Comparison of ENCODE assay signal across 27 cellular contexts in genomic region chr4:189121336-189121735, GRCh38.
"Had no signal": no experiment of that assay in that cellular context is flagged by ENCODE, and none has a peak within 500 bp of the region (broad histone marks: within the 10 kb centered on the region; RNA-seq: fewer than 3 reads in every experiment).

No MANE protein-coding gene starts in this region.

- ATAC-seq: left colon; naive thymus-derived CD4-positive, alpha-beta T cell; stimulated activated naive B cell treated with anti-CD40 and anti-IgM and Interleukin-4, amounts not matched to agents 10 μg/mL and 1 μg/mL and 100 μg/mL, for 72 hours had no signal

- H2AFZ ChIP-seq: hepatocyte, parathyroid adenoma had no signal

- H3K27ac ChIP-seq: ascending aorta, coronary artery, dorsolateral prefrontal cortex, hepatocyte, parathyroid adenoma, right atrium auricular region, stomach, thyroid gland had no signal

- DNase-seq: activated CD4-positive, alpha-beta memory T cell treated with anti-CD3 and anti-CD28 coated beads, Interleukin-2, amount 10 ng/mL, durations not matched to agents 7 days and 5 days; activated CD4-positive, alpha-beta T cell treated with anti-CD3 and anti-CD28 coated beads, Interleukin-2, amount 10 ng/mL, durations not matched to agents 24 days and 14 days; activated CD4-positive, CD25-positive, alpha-beta regulatory T cell treated with anti-CD3 and anti-CD28 coated beads, Interleukin-2, amount 50 U/mL, for 72 hours; activated CD8-positive, alpha-beta memory T cell treated with anti-CD3 and anti-CD28 coated beads, Interleukin-2, amount 50 U/mL, for 48 hours; activated gamma-delta T cell; activated naive CD4-positive, alpha-beta T cell treated with anti-CD3 and anti-CD28 coated beads, Interleukin-2, amount 10 ng/mL, durations not matched to agents 7 days and 5 days; activated naive CD8-positive, alpha-beta T cell treated with anti-CD3 and anti-CD28 coated beads, Interleukin-2, amount 10 ng/mL, durations not matched to agents 7 days and 5 days; activated T-cell treated with anti-CD3 and anti-CD28 coated beads, Interleukin-2, amount 50 U/mL, for 24 hours; dorsolateral prefrontal cortex; effector memory CD4-positive, alpha-beta T cell; immature natural killer cell; kidney; left colon; midbrain; naive thymus-derived CD4-positive, alpha-beta T cell; nucleus accumbens; stimulated activated CD4-positive, alpha-beta T cell treated with anti-CD3 and anti-CD28 coated beads, Interleukin-15, amount 100 ng/mL, for 24 hours; stimulated activated CD4-positive, alpha-beta T cell treated with anti-CD3 and anti-CD28 coated beads, Interleukin-2, amount 100 ng/mL, for 24 hours; stimulated activated naive B cell treated with anti-CD40 and anti-IgM and Interleukin-4, amounts not matched to agents 10 μg/mL and 1 μg/mL and 100 μg/mL, for 72 hours; stomach; thyroid gland had no signal

- H3K4me1 ChIP-seq: ascending aorta, parathyroid adenoma, right atrium auricular region, thyroid gland had no signal

- H3K4me3 ChIP-seq: ascending aorta, coronary artery, dorsolateral prefrontal cortex, hepatocyte, right atrium auricular region, smooth muscle cell, stomach, thyroid gland had no signal

- H3K9me3 ChIP-seq: ascending aorta, right atrium auricular region, stomach, thyroid gland had no signal

- H3K27me3 ChIP-seq: ascending aorta, dorsolateral prefrontal cortex, hepatocyte, right atrium auricular region, stomach, thyroid gland had no signal

- H3K36me3 ChIP-seq: ascending aorta, right atrium auricular region, stomach, thyroid gland had no signal

- H3K9ac ChIP-seq: parathyroid adenoma had no signal

- H3K4me2 ChIP-seq: hepatocyte, smooth muscle cell had no signal
